1 cellular context compared by ENCODE assay signal in the genomic region with DNA sequence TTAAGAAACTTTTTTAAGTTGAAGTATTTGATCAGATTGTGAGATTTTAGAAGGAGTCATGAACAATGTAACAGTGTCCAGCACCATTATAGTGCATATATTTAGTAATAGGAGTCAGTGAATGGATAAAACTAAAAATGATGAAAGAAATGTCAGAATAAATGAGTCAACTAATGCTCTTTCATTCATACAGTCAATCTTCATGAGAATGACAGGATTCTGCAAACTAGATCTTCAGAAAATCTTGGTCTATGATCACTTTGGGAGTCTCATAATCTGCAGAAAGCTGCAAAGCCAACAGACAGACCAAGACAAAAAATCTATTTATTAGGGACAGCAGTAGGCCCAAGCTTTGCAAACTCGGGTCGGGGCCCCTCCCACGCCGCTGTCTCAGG.
TF ChIP-seq lines count a peak whose summit lies in the region.

No MANE protein-coding gene starts in this region.

TF ChIP-seq in GM12878, 131 proteins besides CTCF, POLR2A, EP300 and RAD21:
- TF ChIP-seq CHD1 (IDR thresholded peaks at IDR 0.05; ENCODE audit: low read depth, low read length) (no peak), ZBED1 (IDR thresholded peaks at IDR 0.05; ENCODE audit: borderline replicate concordance) (no peak), STAT1 (conservative IDR thresholded peaks at IDR 0.05) (no peak), IRF4 (IDR thresholded peaks at IDR 0.05; ENCODE audit: low read depth, low read length) (no peak), MXI1 (IDR thresholded peaks at IDR 0.05; ENCODE audit: low read depth, low read length) (no peak), HDGF (IDR thresholded peaks at IDR 0.05) (no peak), FOS (IDR thresholded peaks at IDR 0.05; ENCODE audit: borderline replicate concordance, extremely low read depth, insufficient read length) (no peak), TCF3 (IDR thresholded peaks at IDR 0.05; ENCODE audit: borderline replicate concordance, insufficient read depth, low read depth, low read length) (no peak)
- TF ChIP-seq, protein P1, sequence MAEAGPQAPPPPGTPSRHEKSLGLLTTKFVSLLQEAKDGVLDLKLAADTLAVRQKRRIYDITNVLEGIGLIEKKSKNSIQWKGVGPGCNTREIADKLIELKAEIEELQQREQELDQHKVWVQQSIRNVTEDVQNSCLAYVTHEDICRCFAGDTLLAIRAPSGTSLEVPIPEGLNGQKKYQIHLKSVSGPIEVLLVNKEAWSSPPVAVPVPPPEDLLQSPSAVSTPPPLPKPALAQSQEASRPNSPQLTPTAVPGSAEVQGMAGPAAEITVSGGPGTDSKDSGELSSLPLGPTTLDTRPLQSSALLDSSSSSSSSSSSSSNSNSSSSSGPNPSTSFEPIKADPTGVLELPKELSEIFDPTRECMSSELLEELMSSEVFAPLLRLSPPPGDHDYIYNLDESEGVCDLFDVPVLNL (IDR thresholded peaks at IDR 0.05; ENCODE audit: low read depth, low read length), result no peak
- TF ChIP-seq, protein P2, sequence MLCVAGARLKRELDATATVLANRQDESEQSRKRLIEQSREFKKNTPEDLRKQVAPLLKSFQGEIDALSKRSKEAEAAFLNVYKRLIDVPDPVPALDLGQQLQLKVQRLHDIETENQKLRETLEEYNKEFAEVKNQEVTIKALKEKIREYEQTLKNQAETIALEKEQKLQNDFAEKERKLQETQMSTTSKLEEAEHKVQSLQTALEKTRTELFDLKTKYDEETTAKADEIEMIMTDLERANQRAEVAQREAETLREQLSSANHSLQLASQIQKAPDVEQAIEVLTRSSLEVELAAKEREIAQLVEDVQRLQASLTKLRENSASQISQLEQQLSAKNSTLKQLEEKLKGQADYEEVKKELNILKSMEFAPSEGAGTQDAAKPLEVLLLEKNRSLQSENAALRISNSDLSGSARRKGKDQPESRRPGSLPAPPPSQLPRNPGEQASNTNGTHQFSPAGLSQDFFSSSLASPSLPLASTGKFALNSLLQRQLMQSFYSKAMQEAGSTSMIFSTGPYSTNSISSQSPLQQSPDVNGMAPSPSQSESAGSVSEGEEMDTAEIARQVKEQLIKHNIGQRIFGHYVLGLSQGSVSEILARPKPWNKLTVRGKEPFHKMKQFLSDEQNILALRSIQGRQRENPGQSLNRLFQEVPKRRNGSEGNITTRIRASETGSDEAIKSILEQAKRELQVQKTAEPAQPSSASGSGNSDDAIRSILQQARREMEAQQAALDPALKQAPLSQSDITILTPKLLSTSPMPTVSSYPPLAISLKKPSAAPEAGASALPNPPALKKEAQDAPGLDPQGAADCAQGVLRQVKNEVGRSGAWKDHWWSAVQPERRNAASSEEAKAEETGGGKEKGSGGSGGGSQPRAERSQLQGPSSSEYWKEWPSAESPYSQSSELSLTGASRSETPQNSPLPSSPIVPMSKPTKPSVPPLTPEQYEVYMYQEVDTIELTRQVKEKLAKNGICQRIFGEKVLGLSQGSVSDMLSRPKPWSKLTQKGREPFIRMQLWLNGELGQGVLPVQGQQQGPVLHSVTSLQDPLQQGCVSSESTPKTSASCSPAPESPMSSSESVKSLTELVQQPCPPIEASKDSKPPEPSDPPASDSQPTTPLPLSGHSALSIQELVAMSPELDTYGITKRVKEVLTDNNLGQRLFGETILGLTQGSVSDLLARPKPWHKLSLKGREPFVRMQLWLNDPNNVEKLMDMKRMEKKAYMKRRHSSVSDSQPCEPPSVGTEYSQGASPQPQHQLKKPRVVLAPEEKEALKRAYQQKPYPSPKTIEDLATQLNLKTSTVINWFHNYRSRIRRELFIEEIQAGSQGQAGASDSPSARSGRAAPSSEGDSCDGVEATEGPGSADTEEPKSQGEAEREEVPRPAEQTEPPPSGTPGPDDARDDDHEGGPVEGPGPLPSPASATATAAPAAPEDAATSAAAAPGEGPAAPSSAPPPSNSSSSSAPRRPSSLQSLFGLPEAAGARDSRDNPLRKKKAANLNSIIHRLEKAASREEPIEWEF (IDR thresholded peaks at IDR 0.05; ENCODE audit: insufficient replicate concordance, low read depth, low read length), result no peak
- TF ChIP-seq, protein P3, sequence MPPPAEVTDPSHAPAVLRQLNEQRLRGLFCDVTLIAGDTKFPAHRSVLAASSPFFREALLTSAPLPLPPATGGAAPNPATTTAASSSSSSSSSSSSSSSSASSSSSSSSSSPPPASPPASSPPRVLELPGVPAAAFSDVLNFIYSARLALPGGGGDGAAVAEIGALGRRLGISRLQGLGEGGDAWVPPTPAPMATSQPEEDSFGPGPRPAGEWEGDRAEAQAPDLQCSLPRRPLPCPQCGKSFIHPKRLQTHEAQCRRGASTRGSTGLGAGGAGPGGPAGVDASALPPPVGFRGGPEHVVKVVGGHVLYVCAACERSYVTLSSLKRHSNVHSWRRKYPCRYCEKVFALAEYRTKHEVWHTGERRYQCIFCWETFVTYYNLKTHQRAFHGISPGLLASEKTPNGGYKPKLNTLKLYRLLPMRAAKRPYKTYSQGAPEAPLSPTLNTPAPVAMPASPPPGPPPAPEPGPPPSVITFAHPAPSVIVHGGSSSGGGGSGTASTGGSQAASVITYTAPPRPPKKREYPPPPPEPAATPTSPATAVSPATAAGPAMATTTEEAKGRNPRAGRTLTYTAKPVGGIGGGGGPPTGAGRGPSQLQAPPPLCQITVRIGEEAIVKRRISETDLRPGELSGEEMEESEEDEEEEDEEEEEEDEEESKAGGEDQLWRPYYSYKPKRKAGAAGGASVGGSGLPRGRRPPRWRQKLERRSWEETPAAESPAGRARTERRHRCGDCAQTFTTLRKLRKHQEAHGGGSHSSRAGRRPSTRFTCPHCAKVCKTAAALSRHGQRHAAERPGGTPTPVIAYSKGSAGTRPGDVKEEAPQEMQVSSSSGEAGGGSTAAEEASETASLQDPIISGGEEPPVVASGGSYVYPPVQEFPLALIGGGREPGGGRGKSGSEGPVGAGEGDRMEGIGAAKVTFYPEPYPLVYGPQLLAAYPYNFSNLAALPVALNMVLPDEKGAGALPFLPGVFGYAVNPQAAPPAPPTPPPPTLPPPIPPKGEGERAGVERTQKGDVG (CRISPR knock-in tag; IDR thresholded peaks at IDR 0.05), result no peak
